In genomic region chr3:72615182-72615581, GRCh38 we compare ENCODE assay signal across 13 cellular contexts.
DNase-seq lines count a peak whose midpoint lies in the region; ATAC-seq and TF ChIP-seq lines count a peak whose summit lies in the region.
"Had no signal": no experiment of that assay in that cellular context is flagged by ENCODE, and none has a peak within 500 bp of the region (broad histone marks: within the 10 kb centered on the region; RNA-seq: fewer than 3 reads in every experiment).

No MANE protein-coding gene starts in this region.

- H3K27me3 ChIP-seq in BLaER1: no peaks in the 10 kb centered on the region
- H3K27me3 ChIP-seq in Loucy (ENCODE audit: insufficient read depth, low read length, poor library complexity, severe bottlenecking): no peaks in the 10 kb centered on the region
- no peaks in the 10 kb centered on the region for H3K27me3 ChIP-seq in mesendoderm (ENCODE audit: insufficient read depth, low read length, poor library complexity)
- peaks cover 0 to 23% (median 0%) of the 10 kb centered on the region in 3 experiments for H3K27me3 ChIP-seq in neuronal stem cell (ENCODE audit: control insufficient read depth in 3 of 3, insufficient read depth in 3 of 3, low read depth in 1 of 3, low read length in 3 of 3)
- no peaks in the 10 kb centered on the region for H3K27me3 ChIP-seq in stomach

- H3K79me1 ChIP-seq in mesendoderm (ENCODE audit: low read length): no peaks in the 10 kb centered on the region
- H3K79me1 ChIP-seq in neuronal stem cell (ENCODE audit: low read depth, low read length): no peaks in the 10 kb centered on the region

- peaks cover 56% of the 10 kb centered on the region for H3K4me1 ChIP-seq in BLaER1
- peaks cover 37% of the 10 kb centered on the region for H3K4me1 ChIP-seq in Loucy (ENCODE audit: insufficient read depth, low read length, poor library complexity, severe bottlenecking)
- H3K4me1 ChIP-seq in mesendoderm (ENCODE audit: control insufficient read depth, low read depth, low read length): peaks cover 5% of the 10 kb centered on the region
- peaks cover 0 to 8% of the 10 kb centered on the region in 2 donors for H3K4me1 ChIP-seq in neuronal stem cell (ENCODE audit: control insufficient read depth in 2 of 2, insufficient read depth in 1 of 2, low read depth in 1 of 2, low read length in 2 of 2)
- H3K4me1 ChIP-seq in stomach: no peaks in the 10 kb centered on the region

- CTCF ChIA-PET in RWPE1 (lab: Yijun Ruan, JAX): no interaction called here

- H3K9me3 ChIP-seq in BLaER1 (0 out of 2 replicates have a peak, but pooled peaks cover 5% of the 10 kb centered on the region), Loucy (ENCODE audit: insufficient read depth, low read depth, low read length) (no peaks in the 10 kb centered on the region), neuronal stem cell (replicated peaks in 1 of 2; ENCODE audit: control insufficient read depth in 2 of 2, insufficient read depth in 1 of 2, low read depth in 1 of 2, low read length in 2 of 2) (peaks cover 0 to 2% of the 10 kb centered on the region in 2 donors), stomach (peaks cover 0 to 9% (median 3%) of the 10 kb centered on the region in 4 donors)
- H3K9me3 ChIP-seq: Caco-2, HAP-1 had no signal

- DNase-seq in left colon (no peak), mesendoderm (no peak), RWPE1 (ENCODE audit: low spot score) (no peak), posterior cingulate gyrus (no peak), neuronal stem cell (ENCODE audit: low spot score) (no peak), stomach (no peak)
- DNase-seq: Caco-2; CD4-positive, alpha-beta T cell; GM23248 had no signal

- H3K9ac ChIP-seq in BLaER1 (no peak overlapping the region), Loucy (ENCODE audit: low read depth, low read length, poor library complexity, severe bottlenecking) (no peak overlapping the region), mesendoderm (ENCODE audit: low read length) (no peak overlapping the region), neuronal stem cell (ENCODE audit: low read depth, low read length, poor library complexity) (no peak overlapping the region)
- H3K9ac ChIP-seq: GM23248 had no signal

- peak overlapping the region; percentile 19 for H2BK15ac ChIP-seq in mesendoderm (replicated peaks; ENCODE audit: low read depth)
- no peak overlapping the region for H2BK15ac ChIP-seq in neuronal stem cell (ENCODE audit: low read length)

- no peaks in the 10 kb centered on the region for H4K20me1 ChIP-seq in BLaER1
- H4K20me1 ChIP-seq in Loucy (ENCODE audit: insufficient read depth, low read length, poor library complexity, severe bottlenecking): no peaks in the 10 kb centered on the region

- H4K8ac ChIP-seq in mesendoderm (ENCODE audit: low read depth, low read length) (no peak overlapping the region), neuronal stem cell (ENCODE audit: low read depth, low read length) (no peak overlapping the region)

- no peak overlapping the region for H2BK12ac ChIP-seq in neuronal stem cell (ENCODE audit: low read length)

- H3K23ac ChIP-seq in mesendoderm (ENCODE audit: low read length): no peak overlapping the region
- H3K23ac ChIP-seq in neuronal stem cell (ENCODE audit: low read depth, low read length, poor library complexity): no peak overlapping the region

- no peaks in the 10 kb centered on the region for H3F3A ChIP-seq in Loucy (ENCODE audit: low read depth)

- H3K14ac ChIP-seq in neuronal stem cell (ENCODE audit: low read length): no peak overlapping the region

- H4K5ac ChIP-seq in mesendoderm (ENCODE audit: low read length): no peak overlapping the region

- ATAC-seq in left colon: peak; percentile 50

- no peak for TF ChIP-seq POLR2A in stomach (IDR thresholded peaks at IDR 0.05)

- H2AFZ ChIP-seq in Loucy (ENCODE audit: low read length) (no peak overlapping the region), neuronal stem cell (ENCODE audit: low read length) (no peak overlapping the region)
- H2AFZ ChIP-seq: GM23248 had no signal

- H2AK5ac ChIP-seq in mesendoderm (ENCODE audit: low read length) (peak overlapping the region; percentile 51), neuronal stem cell (ENCODE audit: low read depth, low read length) (no peak overlapping the region)

- intact Hi-C loops in left colon (cut with DNase I, micrococcal nuclease) (no loop called here), posterior cingulate gyrus (cut with DNase I) (no loop called here), stomach (cut with DNase I; ENCODE audit: low total_unique reads) (no loop called here)

- H2BK5ac ChIP-seq in mesendoderm (ENCODE audit: low read length) (no peak overlapping the region), neuronal stem cell (ENCODE audit: low read length) (no peak overlapping the region)

- H3K4ac ChIP-seq in mesendoderm (ENCODE audit: low read depth, low read length): no peak overlapping the region
- H3K4ac ChIP-seq in neuronal stem cell (ENCODE audit: low read length): no peak overlapping the region

- no peak overlapping the region for H2BK120ac ChIP-seq in mesendoderm (ENCODE audit: low read depth, low read length)
- H2BK120ac ChIP-seq in neuronal stem cell (ENCODE audit: low read depth, low read length): no peak overlapping the region

- no peaks in the 10 kb centered on the region for H3K36me3 ChIP-seq in BLaER1
- no peaks in the 10 kb centered on the region for H3K36me3 ChIP-seq in Loucy (ENCODE audit: insufficient read depth, low read length)
- H3K36me3 ChIP-seq in mesendoderm (ENCODE audit: control insufficient read depth, insufficient read depth, low read length): no peaks in the 10 kb centered on the region
- no peaks in the 10 kb centered on the region for H3K36me3 ChIP-seq in neuronal stem cell (replicated peaks in 1 of 2; ENCODE audit: control insufficient read depth in 2 of 2, insufficient read depth in 2 of 2, low read length in 2 of 2)
- no peaks in the 10 kb centered on the region for H3K36me3 ChIP-seq in stomach
- H3K36me3 ChIP-seq: HAP-1 had no signal

- H3K4me3 ChIP-seq in BLaER1 (no peak overlapping the region), Loucy (ENCODE audit: low read length, poor library complexity, severe bottlenecking) (no peak overlapping the region), mesendoderm (ENCODE audit: low read length) (no peak overlapping the region), neuronal stem cell (ENCODE audit: low read length in 2 of 2) (no peak overlapping the region), stomach (no peak overlapping the region)
- H3K4me3 ChIP-seq: GM23248, HAP-1 had no signal

- H3K18ac ChIP-seq in mesendoderm (ENCODE audit: low read length) (no peak overlapping the region), neuronal stem cell (ENCODE audit: low read length) (no peak overlapping the region)

- H3K79me2 ChIP-seq in Loucy (ENCODE audit: insufficient read depth, low read length): no peaks in the 10 kb centered on the region
- no peaks in the 10 kb centered on the region for H3K79me2 ChIP-seq in mesendoderm (ENCODE audit: control insufficient read depth, insufficient read depth, low read length)

- no CpG with 5 or more reads among the region's 3 CpGs for WGBS in mesendoderm (ENCODE audit: extremely low coverage, insufficient coverage, low lambda C conversion rate)
- no CpG with 5 or more reads among the region's 3 CpGs for WGBS in neuronal stem cell (ENCODE audit: extremely low coverage in 2 of 2, insufficient read length in 2 of 2, insufficient replicate concordance in 1 of 2), 2 donors
- WGBS in stomach, 5 donors: 49 to 56% (median 50%) methylated on average over 3 of the region's 3 CpGs

- POLR2A ChIA-PET in RWPE1 (lab: Yijun Ruan, JAX; ENCODE audit: low non-redundant PET): no interaction called here

- H3K9me2 ChIP-seq in Loucy (replicated peaks; ENCODE audit: low read depth, low read length): no peaks in the 10 kb centered on the region

- H3K56ac ChIP-seq in mesendoderm (ENCODE audit: low read length): no peak overlapping the region

- H4K91ac ChIP-seq in neuronal stem cell (ENCODE audit: low read depth, low read length, poor library complexity): no peak overlapping the region

- no peak for TF ChIP-seq CTCF in Loucy (conservative IDR thresholded peaks at IDR 0.05; ENCODE audit: low read length)
- no peak for TF ChIP-seq CTCF in RWPE1 (conservative IDR thresholded peaks at IDR 0.05; ENCODE audit: low read depth)
- no peak for TF ChIP-seq CTCF in stomach (IDR thresholded peaks at IDR 0.05)

- H3K27ac ChIP-seq in BLaER1 (no peak overlapping the region), mesendoderm (ENCODE audit: low read depth, low read length) (peak overlapping the region; percentile 10), RWPE1 (no peak overlapping the region), neuronal stem cell (replicated peaks; ENCODE audit: low read length) (no peak overlapping the region), stomach (no peak overlapping the region)
- H3K27ac ChIP-seq: C4-2B, GM23248 had no signal

- TF ChIP-seq EP300 in stomach (IDR thresholded peaks at IDR 0.05): no peak

- H3K4me2 ChIP-seq in BLaER1: peak overlapping the region; percentile 66
- peak overlapping the region; percentile 11 for H3K4me2 ChIP-seq in Loucy (ENCODE audit: low read depth, low read length, poor library complexity, severe bottlenecking)
- H3K4me2 ChIP-seq in mesendoderm (ENCODE audit: low read length): no peak overlapping the region
- no peak overlapping the region for H3K4me2 ChIP-seq in neuronal stem cell (ENCODE audit: insufficient read depth, low read length, poor library complexity, severe bottlenecking)

Comparison
In these comparisons a context has a peak if more than half of its experiments do, and no peak if none do; other contexts are left out.
1. H3K4me2 ChIP-seq: peak in BLaER1 (single experiment) and Loucy (single experiment); none in mesendoderm (single experiment) and neuronal stem cell (single experiment).